Comparison of ENCODE assay signal across 13 cellular contexts in genomic region chr6:15962449-15962764, GRCh38.
DNase-seq lines count a peak whose midpoint lies in the region; ATAC-seq and TF ChIP-seq lines count a peak whose summit lies in the region.
"Had no signal": no experiment of that assay in that cellular context is flagged by ENCODE, and none has a peak within 500 bp of the region (broad histone marks: within the 10 kb centered on the region; RNA-seq: fewer than 3 reads in every experiment).

No MANE protein-coding gene starts in this region.

- DNase-seq in heart right ventricle = no peak
- no peak for DNase-seq in right atrium auricular region (ENCODE audit: low spot score)
- no peak for DNase-seq in T-helper 17 cell
- DNase-seq in fibroblast of villous mesenchyme (ENCODE audit: low read depth) = peak; percentile 73
- peak in 1 of 2 donors; percentile 35 for DNase-seq in stimulated activated naive CD8-positive, alpha-beta T cell treated with anti-CD3 and anti-CD28 coated beads, Interleukin-15, amount 100 ng/mL, for 72 hours
- DNase-seq in NCI-H2171 treated with DMSO at 0.1 percent for 48 hours (lab: John Stamatoyannopoulos, UW) = no peak
- no peak for DNase-seq in iPS-NIHi7 (ENCODE audit: extremely low spot score)
- DNase-seq: Caco-2, colonic mucosa, H7, Karpas-422, nucleus accumbens had no signal

- H3K27me3 ChIP-seq in heart right ventricle (no peaks in the 10 kb centered on the region), right atrium auricular region (no peaks in the 10 kb centered on the region)
- H3K27me3 ChIP-seq: colonic mucosa had no signal

- H3K4me3 ChIP-seq in heart right ventricle = no peak overlapping the region
- no peak overlapping the region for H3K4me3 ChIP-seq in right atrium auricular region
- no peak overlapping the region for H3K4me3 ChIP-seq in fibroblast of villous mesenchyme (ENCODE audit: low read depth, low read length)
- H3K4me3 ChIP-seq: colonic mucosa had no signal

- no peaks in the 10 kb centered on the region for H3K36me3 Mint-ChIP-seq in T-helper 17 cell (ENCODE audit: low read depth)

- peaks cover 4% of the 10 kb centered on the region for H3K27me3 Mint-ChIP-seq in T-helper 17 cell
- peaks cover 1% of the 10 kb centered on the region for H3K27me3 Mint-ChIP-seq in stimulated activated naive CD8-positive, alpha-beta T cell treated with anti-CD3 and anti-CD28 coated beads, Interleukin-15, amount 100 ng/mL, for 72 hours

- H3K9me3 ChIP-seq in heart right ventricle (peaks cover 0 to 4% (median 0%) of the 10 kb centered on the region in 11 donors), right atrium auricular region (no peaks in the 10 kb centered on the region), T-helper 17 cell (ENCODE audit: control insufficient read depth, low read length, poor library complexity, severe bottlenecking) (no peaks in the 10 kb centered on the region)
- H3K9me3 ChIP-seq: colonic mucosa had no signal

- H3K4me1 Mint-ChIP-seq in T-helper 17 cell = peaks cover 7% of the 10 kb centered on the region
- peaks cover 15% of the 10 kb centered on the region for H3K4me1 Mint-ChIP-seq in stimulated activated naive CD8-positive, alpha-beta T cell treated with anti-CD3 and anti-CD28 coated beads, Interleukin-15, amount 100 ng/mL, for 72 hours

- H3K27ac ChIP-seq in heart right ventricle (peak overlapping the region in 2 of 10 donors; percentile 36 to 54), right atrium auricular region (no peak overlapping the region)
- H3K27ac ChIP-seq: colonic mucosa had no signal

- H3K27ac Mint-ChIP-seq in T-helper 17 cell = peak overlapping the region; percentile 68
- peak overlapping the region in 1 of 2 donors; percentile 23 for H3K27ac Mint-ChIP-seq in stimulated activated naive CD8-positive, alpha-beta T cell treated with anti-CD3 and anti-CD28 coated beads, Interleukin-15, amount 100 ng/mL, for 72 hours

- H3K36me3 ChIP-seq in heart right ventricle = no peaks in the 10 kb centered on the region
- H3K36me3 ChIP-seq in right atrium auricular region = no peaks in the 10 kb centered on the region
- H3K36me3 ChIP-seq: colonic mucosa had no signal

- intact Hi-C loops in heart right ventricle (cut with DNase I) = no loop called here

- H3K4me1 ChIP-seq in heart right ventricle (peaks cover 0 to 13% (median 4%) of the 10 kb centered on the region in 9 donors), right atrium auricular region (no peaks in the 10 kb centered on the region)
- H3K4me1 ChIP-seq: Caco-2, colonic mucosa had no signal

- no peaks in the 10 kb centered on the region for H3K9me3 Mint-ChIP-seq in stimulated activated naive CD8-positive, alpha-beta T cell treated with anti-CD3 and anti-CD28 coated beads, Interleukin-15, amount 100 ng/mL, for 72 hours

- 55 to 57% methylated on average over 2 of the region's 2 CpGs for WGBS in heart right ventricle, 2 donors

- TF ChIP-seq CTCF in heart right ventricle (IDR thresholded peaks at IDR 0.05) = no peak
- TF ChIP-seq CTCF in right atrium auricular region (IDR thresholded peaks at IDR 0.05) = no peak
- TF ChIP-seq CTCF in fibroblast of villous mesenchyme (IDR thresholded peaks at IDR 0.05; ENCODE audit: insufficient read depth, low read depth, low read length) = no peak

- peak in 5 of 8 donors; percentile 17 to 64 (median 35) for ATAC-seq in heart right ventricle
- ATAC-seq in T-helper 17 cell = no peak
- ATAC-seq in stimulated activated naive CD8-positive, alpha-beta T cell treated with anti-CD3 and anti-CD28 coated beads, Interleukin-15, amount 100 ng/mL, for 72 hours = peak; percentile 89
- no peak for ATAC-seq in HG02981 (IDR thresholded peaks at IDR 0.05; ENCODE audit: unreplicated experiment)

- H3K4me3 Mint-ChIP-seq in T-helper 17 cell = no peak overlapping the region
- no peak overlapping the region for H3K4me3 Mint-ChIP-seq in stimulated activated naive CD8-positive, alpha-beta T cell treated with anti-CD3 and anti-CD28 coated beads, Interleukin-15, amount 100 ng/mL, for 72 hours

Comparison
In these comparisons a context has a peak if more than half of its experiments do, and no peak if none do; other contexts are left out.
1. ATAC-seq: peak in heart right ventricle (5 of 8) and stimulated activated naive CD8-positive, alpha-beta T cell treated with anti-CD3 and anti-CD28 coated beads, Interleukin-15, amount 100 ng/mL, for 72 hours (single experiment); none in T-helper 17 cell (single experiment) and HG02981 (single experiment).